In genomic region chr10:93481213-93481930, GRCh38 we compare ENCODE assay signal across 8 cellular contexts. TPM values are rescaled to one million over a fixed set of nuclear protein-coding genes. Genes with fewer than 3 reads are reported as not detected.
DNase-seq lines count a peak whose midpoint lies in the region; ATAC-seq, FAIRE-seq and TF ChIP-seq lines count a peak whose summit lies in the region.

No MANE protein-coding gene starts in this region.

- no peaks in the 10 kb centered on the region for H3K9me3 ChIP-seq in GM23248 (ENCODE audit: low read depth)
- no peaks in the 10 kb centered on the region for H3K9me3 ChIP-seq in gastroesophageal sphincter

- peaks cover 34% of the 10 kb centered on the region for H3F3A ChIP-seq in GM23248 (ENCODE audit: insufficient read depth)

- H3K4me1 Mint-ChIP-seq in activated CD8-positive, alpha-beta T cell treated with anti-CD3 and anti-CD28 coated beads, Interleukin-2, amount 10 ng/mL, durations not matched to agents 7 days and 5 days (ENCODE audit: low read depth): peaks cover 11% of the 10 kb centered on the region

- in situ Hi-C loops in GM23248 (cut with MboI): loop anchor here (10.0 kb wide), 1 partner anchor 107 kb away; no protein-coding TSS in a partner anchor
- in situ Hi-C loops in GM13976 (cut with MboI; ENCODE audit: low sequenced_read_pairs, unreplicated experiment): loop anchor here (10.0 kb wide), 1 partner anchor 97 kb away; no protein-coding TSS in a partner anchor

- H3K79me2 ChIP-seq in GM23248 (ENCODE audit: insufficient read depth): peaks cover 57% of the 10 kb centered on the region

- H3K27me3 Mint-ChIP-seq in activated CD8-positive, alpha-beta T cell treated with anti-CD3 and anti-CD28 coated beads, Interleukin-2, amount 10 ng/mL, durations not matched to agents 7 days and 5 days (ENCODE audit: low read depth): peaks cover 21% of the 10 kb centered on the region

- H3K4me3 Mint-ChIP-seq in activated CD8-positive, alpha-beta T cell treated with anti-CD3 and anti-CD28 coated beads, Interleukin-2, amount 10 ng/mL, durations not matched to agents 7 days and 5 days: peak overlapping the region; percentile 82

- CTCF ChIA-PET in activated CD8-positive, alpha-beta T cell treated with anti-CD3 and anti-CD28 coated beads, Interleukin-2, amount 10 ng/mL, durations not matched to agents 7 days and 5 days (lab: Charles Lee): interaction anchor here (0.8 to 10.2 kb wide), 25 partner anchors 8 to 400 kb away, joined by 3 to 521 read pairs (median 11); partner anchors contain the start of gene CEP55

- H3K36me3 ChIP-seq in GM23248 (ENCODE audit: low read depth): peaks cover 7% of the 10 kb centered on the region
- peaks cover 0 to 8% of the 10 kb centered on the region in 2 donors for H3K36me3 ChIP-seq in gastroesophageal sphincter

- H3K27ac ChIP-seq in GM23248 (peak overlapping the region; percentile 98), gastroesophageal sphincter (peak overlapping the region; percentile 90 to 100 (median 94))

- H2AFZ ChIP-seq in GM23248: no peak overlapping the region

- no peak for TF ChIP-seq EP300 in gastroesophageal sphincter (IDR thresholded peaks at IDR 0.05)

- no peak for FAIRE-seq in GM12891 (lab: Jason Lieb, UNC)
- FAIRE-seq in D721Med (lab: Jason Lieb, UNC): no peak

- peak overlapping the region; percentile 86 for H3K4me2 ChIP-seq in GM23248 (ENCODE audit: unreplicated experiment)

- no peaks in the 10 kb centered on the region for H4K20me1 ChIP-seq in GM23248 (ENCODE audit: insufficient read depth)

- H3K4me3 ChIP-seq in GM23248 (peak overlapping the region; percentile 88), gastroesophageal sphincter (peak overlapping the region; percentile 64 to 99), retinal pigment epithelial cell (ENCODE audit: low read length) (peak overlapping the region; percentile 85)

- no peaks in the 10 kb centered on the region for H3K27me3 ChIP-seq in GM23248 (replicated peaks; ENCODE audit: insufficient read depth)
- H3K27me3 ChIP-seq in gastroesophageal sphincter: no peaks in the 10 kb centered on the region

- H3K9me2 ChIP-seq in GM23248 (ENCODE audit: insufficient read depth): no peaks in the 10 kb centered on the region

- no peak for ATAC-seq in activated CD8-positive, alpha-beta T cell treated with anti-CD3 and anti-CD28 coated beads, Interleukin-2, amount 10 ng/mL, durations not matched to agents 7 days and 5 days
- ATAC-seq in gastroesophageal sphincter: no peak

- TF ChIP-seq POLR2A in gastroesophageal sphincter (IDR thresholded peaks at IDR 0.05): no peak
- TF ChIP-seq POLR2A in GM12891 (IDR thresholded peaks at IDR 0.05; ENCODE audit: low read depth, low read length): no peak

- WGBS in GM23248 (ENCODE audit: low coverage in 1 of 2, low lambda C conversion rate in 2 of 2, missing lambda C conversion rate in 2 of 2), 2 experiments: 15 to 19% methylated on average over 6 of the region's 6 CpGs
- WGBS in gastroesophageal sphincter (ENCODE audit: low coverage in 1 of 2), 2 donors: 3 to 8% methylated on average over 5 to 6 of the region's 6 CpGs

- H3K4me1 ChIP-seq in GM23248 (ENCODE audit: insufficient read depth) (peaks cover 27% of the 10 kb centered on the region), gastroesophageal sphincter (peaks cover 0 to 49% (median under 1%) of the 10 kb centered on the region in 3 donors)

- no peak for DNase-seq in GM23248
- DNase-seq in activated CD8-positive, alpha-beta T cell treated with anti-CD3 and anti-CD28 coated beads, Interleukin-2, amount 10 ng/mL, durations not matched to agents 7 days and 5 days: no peak
- no peak for DNase-seq in retinal pigment epithelial cell (ENCODE audit: low read depth)
- DNase-seq in GM12891 (ENCODE audit: insufficient read length, low spot score): no peak
- DNase-seq in GM13976 (ENCODE audit: low spot score): no peak
- no peak for DNase-seq in D721Med (ENCODE audit: insufficient read length, low spot score)
- DNase-seq in NCI-H1436 (lab: John Stamatoyannopoulos, UW): no peak

- no peak overlapping the region for H3K27ac Mint-ChIP-seq in activated CD8-positive, alpha-beta T cell treated with anti-CD3 and anti-CD28 coated beads, Interleukin-2, amount 10 ng/mL, durations not matched to agents 7 days and 5 days

- H3K9ac ChIP-seq in GM23248: peak overlapping the region; percentile 99

- POLR2A ChIA-PET in activated CD8-positive, alpha-beta T cell treated with anti-CD3 and anti-CD28 coated beads, Interleukin-2, amount 10 ng/mL, durations not matched to agents 7 days and 5 days (lab: Charles Lee): interaction anchor here (0.7 to 1.2 kb wide), 2 partner anchors 15 to 101 kb away, joined by 3 to 5 read pairs; partner anchors contain the start of gene CEP55

- no peak for TF ChIP-seq CTCF in gastroesophageal sphincter (IDR thresholded peaks at IDR 0.05)
- no peak for TF ChIP-seq CTCF in retinal pigment epithelial cell (conservative IDR thresholded peaks at IDR 0.05; ENCODE audit: low read depth, low read length)
- no peak for TF ChIP-seq CTCF in GM13976 (IDR thresholded peaks at IDR 0.05; ENCODE audit: borderline replicate concordance, control extremely low read depth, extremely low read depth, insufficient read depth, missing control alignments)
- no peak for TF ChIP-seq CTCF in D721Med (IDR thresholded peaks at IDR 0.05; ENCODE audit: insufficient read depth, missing control alignments)

- no peaks in the 10 kb centered on the region for H3K36me3 Mint-ChIP-seq in activated CD8-positive, alpha-beta T cell treated with anti-CD3 and anti-CD28 coated beads, Interleukin-2, amount 10 ng/mL, durations not matched to agents 7 days and 5 days (ENCODE audit: low read depth)

- H3K9me3 Mint-ChIP-seq in activated CD8-positive, alpha-beta T cell treated with anti-CD3 and anti-CD28 coated beads, Interleukin-2, amount 10 ng/mL, durations not matched to agents 7 days and 5 days (ENCODE audit: insufficient read depth): no peaks in the 10 kb centered on the region

TF ChIP-seq in GM12891, 5 proteins besides CTCF, POLR2A, EP300 and RAD21:
- TF ChIP-seq POU2F2 (IDR thresholded peaks at IDR 0.05; ENCODE audit: low read depth, low read length) (no peak), TAF1 (IDR thresholded peaks at IDR 0.05; ENCODE audit: low read depth, low read length) (no peak), SPI1 (IDR thresholded peaks at IDR 0.05; ENCODE audit: low read depth, low read length) (no peak)

RNA-seq across cellular contexts. Expression of gene MYOF, which starts 0.8 kb away (rescaled TPM):
- 256 and 261 TPM in 2 replicates for total RNA-seq in GM23248 (2014; rRNA removed; shearing (Covaris generic))
- 93.0 and 101 TPM in 2 replicates for polyA plus RNA-seq in GM23248 (2016; fragmentation: Nextera tagmentation; extraction: Ambion mirVana)
- under 1 TPM; 0.37 to 0.39 TPM for total RNA-seq in activated CD8-positive, alpha-beta T cell treated with anti-CD3 and anti-CD28 coated beads, Interleukin-2, amount 10 ng/mL, durations not matched to agents 7 days and 5 days
- 100 to 1,000 TPM in 3 of 4 donors, 10 to 100 TPM in 1; 98.0 to 157 (median 126) TPM for total RNA-seq in gastroesophageal sphincter
- 0.37 TPM for polyA plus RNA-seq in GM12891 (2012; ENCODE audit: low read depth, missing spikeins)

RNA-seq across cellular contexts. Expression of gene CEP55, which starts 15.0 kb away (rescaled TPM):
- 21.5 and 32.4 TPM in 2 replicates for total RNA-seq in GM23248 (2014; rRNA removed; shearing (Covaris generic))
- 14.9 and 16.8 TPM in 2 replicates for polyA plus RNA-seq in GM23248 (2016; fragmentation: Nextera tagmentation; extraction: Ambion mirVana)
- 10 to 100 TPM; 81.1 TPM for total RNA-seq in activated CD8-positive, alpha-beta T cell treated with anti-CD3 and anti-CD28 coated beads, Interleukin-2, amount 10 ng/mL, durations not matched to agents 7 days and 5 days
- 1 to 10 TPM in 1 of 4 donors, under 1 TPM in 2, not detected in 1; 0.13 to 3.6 (median 0.35) TPM for total RNA-seq in gastroesophageal sphincter
- 16.6 TPM for polyA plus RNA-seq in GM12891 (2012; ENCODE audit: low read depth, missing spikeins)

Comparison
In these comparisons a context has a peak if more than half of its experiments do, and no peak if none do; other contexts are left out.
1. RNA of gene MYOF, which starts 0.8 kb away (total RNA-seq): 256 to 261 TPM in GM23248 and 98.0 to 157 TPM in gastroesophageal sphincter; 0.37 to 0.39 TPM in activated CD8-positive, alpha-beta T cell treated with anti-CD3 and anti-CD28 coated beads, Interleukin-2, amount 10 ng/mL, durations not matched to agents 7 days and 5 days; every median in the first group is over 10 times any median in the second.
2. Peak in every context shown above with its lines, with median percentiles within 50 percentile points of each other: H3K4me3 ChIP-seq.